ENCODE assay signal across 19 cellular contexts in genomic region chr11:91104237-91104636, GRCh38.
DNase-seq lines count a peak whose midpoint lies in the region; ATAC-seq and TF ChIP-seq lines count a peak whose summit lies in the region.
"Had no signal": no experiment of that assay in that cellular context is flagged by ENCODE, and none has a peak within 500 bp of the region (broad histone marks: within the 10 kb centered on the region; RNA-seq: fewer than 3 reads in every experiment).

No MANE protein-coding gene starts in this region.

- H3K4me1 ChIP-seq in Panc1 (ENCODE audit: control insufficient read depth, insufficient read depth, low read length) (peaks cover 13% of the 10 kb centered on the region; the same call in 1 of the 2 replicates), mesendoderm (ENCODE audit: control insufficient read depth, low read depth, low read length) (no peaks in the 10 kb centered on the region), SJCRH30 (no peaks in the 10 kb centered on the region)
- H3K4me1 ChIP-seq: BE2C, vagina had no signal

- no peak overlapping the region for H2BK5ac ChIP-seq in mesendoderm (ENCODE audit: low read length)

- intact Hi-C loops in Panc1 (cut with micrococcal nuclease; ENCODE audit: unreplicated experiment) = no loop called here

- no peak for TF ChIP-seq CTCF in Panc1 (IDR thresholded peaks at IDR 0.05)

- H3K23ac ChIP-seq in mesendoderm (ENCODE audit: low read length) = no peak overlapping the region

- H3K4ac ChIP-seq in mesendoderm (ENCODE audit: low read depth, low read length) = no peak overlapping the region

- H4K5ac ChIP-seq in mesendoderm (ENCODE audit: low read length) = no peak overlapping the region

- no peak overlapping the region for H3K4me2 ChIP-seq in mesendoderm (ENCODE audit: low read length)

- H3K56ac ChIP-seq in mesendoderm (ENCODE audit: low read length) = no peak overlapping the region

- H3K9me3 ChIP-seq in Panc1 (ENCODE audit: control insufficient read depth, insufficient read depth, low read depth, low read length) = no peaks in the 10 kb centered on the region
- H3K9me3 ChIP-seq in SJCRH30 (replicated peaks) = no peaks in the 10 kb centered on the region
- H3K9me3 ChIP-seq: BE2C, vagina had no signal

- H2AK5ac ChIP-seq in mesendoderm (ENCODE audit: low read length) = no peak overlapping the region

- no peak overlapping the region for H2BK120ac ChIP-seq in mesendoderm (ENCODE audit: low read depth, low read length)

- no peak overlapping the region for H4K8ac ChIP-seq in mesendoderm (ENCODE audit: low read depth, low read length)

- H3K4me3 ChIP-seq in Panc1 (ENCODE audit: low read depth in 2 of 2, low read length in 2 of 2) (no peak overlapping the region), mesendoderm (ENCODE audit: low read length) (no peak overlapping the region), SJCRH30 (no peak overlapping the region)
- H3K4me3 ChIP-seq: vagina had no signal

- H2BK15ac ChIP-seq in mesendoderm (replicated peaks; ENCODE audit: low read depth) = no peak overlapping the region

- no CpG with 5 or more reads among the region's 2 CpGs for WGBS in mesendoderm (ENCODE audit: extremely low coverage, insufficient coverage, low lambda C conversion rate)

- no peaks in the 10 kb centered on the region for H3K36me3 ChIP-seq in Panc1 (ENCODE audit: control insufficient read depth, insufficient read depth, low read length)
- no peaks in the 10 kb centered on the region for H3K36me3 ChIP-seq in mesendoderm (ENCODE audit: control insufficient read depth, insufficient read depth, low read length)
- H3K36me3 ChIP-seq in SJCRH30 = no peaks in the 10 kb centered on the region
- H3K36me3 ChIP-seq: BE2C, vagina had no signal

- CTCF ChIA-PET in Panc1 (lab: Charles Lee) = no interaction called here

- peak; percentile 86; the same call in 1 of the 2 replicates for ATAC-seq in Panc1
- no peak for ATAC-seq in HG03159 (IDR thresholded peaks at IDR 0.05; ENCODE audit: unreplicated experiment)
- no peak for ATAC-seq in GM21515 (IDR thresholded peaks at IDR 0.05; ENCODE audit: unreplicated experiment)
- ATAC-seq: stimulated activated memory B cell treated with anti-CD40 and anti-IgM and Interleukin-4, amounts not matched to agents 10 μg/mL and 1 μg/mL and 100 μg/mL, for 72 hours had no signal

- H3K9ac ChIP-seq in mesendoderm (ENCODE audit: low read length) = no peak overlapping the region

- H3K79me1 ChIP-seq in mesendoderm (ENCODE audit: low read length) = no peaks in the 10 kb centered on the region

- no peaks in the 10 kb centered on the region for H3K27me3 ChIP-seq in Panc1 (ENCODE audit: control insufficient read depth, insufficient read depth, low read length)
- H3K27me3 ChIP-seq in mesendoderm (ENCODE audit: insufficient read depth, low read length, poor library complexity) = no peaks in the 10 kb centered on the region
- H3K27me3 ChIP-seq in SJCRH30 = no peaks in the 10 kb centered on the region
- H3K27me3 ChIP-seq: BE2C, vagina had no signal

- in situ Hi-C loops in Panc1 (cut with HindIII; ENCODE audit: low pct_unique_long_range_greater_than_20kb, low sequenced_read_pairs) = no loop called here

- DNase-seq in COLO829 (ENCODE audit: low spot score) = peak; percentile 28
- no peak for DNase-seq in Panc1 (ENCODE audit: low read depth, low spot score)
- DNase-seq in epidermal melanocyte (ENCODE audit: insufficient read length, low spot score) = peak; percentile 21
- DNase-seq in mesendoderm = peak; percentile 31
- DNase-seq in SJCRH30 = no peak
- DNase-seq in NCI-H128 (lab: John Stamatoyannopoulos, UW; ENCODE audit: unreplicated experiment) = no peak
- DNase-seq: activated naive CD4-positive, alpha-beta T cell treated with anti-CD3 and anti-CD28 coated beads, Interleukin-2, amount 50 U/mL, for 16 hours; BE2C; cortex of kidney; DND-41; islet precursor cell; NCI-H2029; NCI-H774; Right ventricle myocardium superior; stimulated activated CD4-positive, alpha-beta T cell treated with anti-CD3 and anti-CD28 coated beads, Interleukin-4, amount 100 ng/mL, for 4 hours had no signal

- BruUV-seq in Panc1 (replicated peaks; lab: Mats Ljungman, UMichigan) = no TSS peak

- peak overlapping the region; percentile 75 for H3K27ac ChIP-seq in Panc1 (ENCODE audit: low read length)
- H3K27ac ChIP-seq in mesendoderm (ENCODE audit: low read depth, low read length) = no peak overlapping the region
- no peak overlapping the region for H3K27ac ChIP-seq in SJCRH30
- H3K27ac ChIP-seq: vagina had no signal

- POLR2A ChIA-PET in Panc1 (lab: Charles Lee) = no interaction called here

- no peaks in the 10 kb centered on the region for H3K79me2 ChIP-seq in mesendoderm (ENCODE audit: control insufficient read depth, insufficient read depth, low read length)

- H3K18ac ChIP-seq in mesendoderm (ENCODE audit: low read length) = no peak overlapping the region

Comparison
In these comparisons a context has a peak if more than half of its experiments do, and no peak if none do; other contexts are left out.
1. DNase-seq: peak in COLO829 (single experiment), epidermal melanocyte (single experiment) and mesendoderm (single experiment); none in Panc1 (single experiment), SJCRH30 (0 of 2) and NCI-H128 (single experiment).